In genomic region chr10:103845983-103846382, GRCh38 we compare ENCODE assay signal across 10 cellular contexts. TPM values are rescaled to one million over a fixed set of nuclear protein-coding genes. Genes with fewer than 3 reads are reported as not detected.
DNase-seq lines count a peak whose midpoint lies in the region; ATAC-seq lines count a peak whose summit lies in the region.
"Had no signal": no experiment of that assay in that cellular context is flagged by ENCODE, and none has a peak within 500 bp of the region (broad histone marks: within the 10 kb centered on the region; RNA-seq: fewer than 3 reads in every experiment).

No MANE protein-coding gene starts in this region.

- DNase-seq in GM19238 (ENCODE audit: insufficient read length, low spot score): peak; percentile 47
- DNase-seq in NOMO-1 treated with DMSO at 0.1 percent for 48 hours (lab: John Stamatoyannopoulos, UW; ENCODE audit: unreplicated experiment): peak; percentile 29
- peak; percentile 34 for DNase-seq in central memory CD4-positive, alpha-beta T cell
- DNase-seq in sciatic nerve (ENCODE audit: low spot score): no peak
- no peak for DNase-seq in hippocampal formation (lab: John Stamatoyannopoulos, UW)
- DNase-seq in NCI-H774 (lab: John Stamatoyannopoulos, UW): no peak
- DNase-seq: hypothalamus, IMR-90 had no signal

- ATAC-seq in sciatic nerve: peak; percentile 46
- ATAC-seq in HG02852 (IDR thresholded peaks at IDR 0.05; ENCODE audit: unreplicated experiment): no peak
- ATAC-seq in GM18519 (IDR thresholded peaks at IDR 0.05; ENCODE audit: low FRiP score, unreplicated experiment): no peak

- intact Hi-C loops in sciatic nerve (cut with DNase I): no loop called here

RNA-seq across cellular contexts. Expression of gene SH3PXD2A, which starts 9.4 kb away (rescaled TPM):
- 166 TPM for total RNA-seq in sciatic nerve

Comparison
In these comparisons a context has a peak if more than half of its experiments do, and no peak if none do; other contexts are left out.
1. DNase-seq: peak in GM19238 (single experiment), NOMO-1 treated with DMSO at 0.1 percent for 48 hours (single experiment) and central memory CD4-positive, alpha-beta T cell (single experiment); none in sciatic nerve (single experiment), hippocampal formation (0 of 2) and NCI-H774 (single experiment).